Comparison of ENCODE assay signal across 8 cellular contexts in genomic region chr17:45172541-45173286, GRCh38. TPM values are rescaled to one million over a fixed set of nuclear protein-coding genes. Genes with fewer than 3 reads are reported as not detected.
A peak's percentile ranks its signal among the peaks of the same experiment; 100 is the strongest.
DNase-seq lines count a peak whose midpoint lies in the region; ATAC-seq, FAIRE-seq and TF ChIP-seq lines count a peak whose summit lies in the region.

No MANE protein-coding gene starts in this region.

- no peak for TF ChIP-seq EP300 in K562 (IDR thresholded peaks at IDR 0.05; ENCODE audit: low read length)

- peaks cover 51% of the 10 kb centered on the region for H3K4me1 ChIP-seq in BLaER1
- peaks cover 2 to 38% of the 10 kb centered on the region in 2 experiments; a peak in 3 of 5 replicates for H3K4me1 ChIP-seq in K562 (replicated peaks in 1 of 2; ENCODE audit: control insufficient read depth in 2 of 2, insufficient read depth in 2 of 2, low read length in 2 of 2)
- peaks cover 22 to 33% (median 32%) of the 10 kb centered on the region in 3 donors for H3K4me1 ChIP-seq in skeletal muscle tissue (ENCODE audit: control insufficient read depth in 3 of 3, insufficient read depth in 3 of 3, low read length in 3 of 3)

- WGBS in K562 (ENCODE audit: insufficient coverage, low coverage, missing lambda C conversion rate): 66% methylated on average over 8 of the region's 10 CpGs

- no peaks in the 10 kb centered on the region for H3K9me3 ChIP-seq in BLaER1
- no peaks in the 10 kb centered on the region for H3K9me3 ChIP-seq in K562 (replicated peaks; ENCODE audit: control insufficient read depth, insufficient read depth, low read depth, low read length)
- H3K9me3 ChIP-seq in skeletal muscle tissue (ENCODE audit: control insufficient read depth in 3 of 3, low read length in 3 of 3): no peaks in the 10 kb centered on the region

- H3K79me2 ChIP-seq in K562 (ENCODE audit: control insufficient read depth, insufficient read depth, low read length): no peaks in the 10 kb centered on the region

- peaks cover 11% of the 10 kb centered on the region; the same call in 1 of the 2 replicates for H3K36me3 ChIP-seq in BLaER1
- no peaks in the 10 kb centered on the region for H3K36me3 ChIP-seq in K562 (ENCODE audit: control insufficient read depth, insufficient read depth, low read length)
- peaks cover 0 to 11% (median 7%) of the 10 kb centered on the region in 3 donors for H3K36me3 ChIP-seq in skeletal muscle tissue (ENCODE audit: control insufficient read depth in 3 of 3, insufficient read depth in 3 of 3, low read length in 3 of 3)

- H3K4me3 ChIP-seq in BLaER1 (peak overlapping the region; percentile 37), K562 (no peak overlapping the region), skeletal muscle tissue (ENCODE audit: low read length in 3 of 3) (peak overlapping the region; percentile 69 to 77 (median 71))

- H3K4me2 ChIP-seq in BLaER1 (peak overlapping the region; percentile 92), K562 (ENCODE audit: insufficient read depth, low read length) (no peak overlapping the region)

- BruUV-seq in K562 (replicated peaks; lab: Mats Ljungman, UMichigan): no TSS peak

- CTCF ChIA-PET in K562 (lab: Yijun Ruan, JAX; ENCODE audit: low intra/inter-chr PET ratio): no interaction called here

- peak overlapping the region; percentile 79 for H3K27ac ChIP-seq in BLaER1
- no peak overlapping the region for H3K27ac ChIP-seq in K562 (ENCODE audit: extremely low read depth, low read depth, low read length)
- H3K27ac ChIP-seq in skeletal muscle tissue (ENCODE audit: low read depth, low read length): peak overlapping the region; percentile 99

- no peak for TF ChIP-seq POLR2A in K562 (conservative IDR thresholded peaks at IDR 0.05)

- ATAC-seq in HG02759 (IDR thresholded peaks at IDR 0.05; ENCODE audit: unreplicated experiment) (peak; percentile 63), K562 (no peak), HG03095 (IDR thresholded peaks at IDR 0.05; ENCODE audit: unreplicated experiment) (no peak)

- POLR2A ChIA-PET in K562 (lab: Yijun Ruan, JAX): interaction anchor here (0.6 to 7.9 kb wide), 4 partner anchors 11 to 1805 kb away, joined by 3 to 73 read pairs (median 7); partner anchors contain the start of genes HEXIM1 and HEXIM2

- DNase-seq in T-helper 1 cell (peak in 3 of 5 donors; percentile 19 to 61 (median 29)), K562 (ENCODE audit: extremely low read depth in 1 of 4, low spot score in 3 of 4) (no peak), iPS-NIHi11 (ENCODE audit: low spot score) (peak; percentile 72), SKM-1 (lab: John Stamatoyannopoulos, UW; ENCODE audit: unreplicated experiment) (no peak)

- H4K20me1 ChIP-seq in BLaER1 (no peaks in the 10 kb centered on the region), K562 (replicated peaks; ENCODE audit: control insufficient read depth, insufficient read depth, low read length) (no peaks in the 10 kb centered on the region)

- H3K27me3 ChIP-seq in BLaER1 (no peaks in the 10 kb centered on the region), K562 (ENCODE audit: control insufficient read depth in 2 of 2, insufficient read depth in 2 of 2, low read length in 2 of 2) (no peaks in the 10 kb centered on the region), skeletal muscle tissue (ENCODE audit: control insufficient read depth in 3 of 3, insufficient read depth in 3 of 3, low read length in 3 of 3) (no peaks in the 10 kb centered on the region)

- H3K9ac ChIP-seq in BLaER1 (peak overlapping the region; percentile 61), K562 (ENCODE audit: insufficient read depth in 1 of 2, low read depth in 2 of 2, low read length in 2 of 2) (peak overlapping the region in 1 of 2 experiments; percentile 65; a peak in 1 of 4 replicates), skeletal muscle tissue (ENCODE audit: low read depth in 1 of 3, low read length in 3 of 3) (peak overlapping the region; percentile 80 to 92 (median 91))

- H3K9me1 ChIP-seq in K562 (ENCODE audit: control insufficient read depth, insufficient read depth, low read length): no peaks in the 10 kb centered on the region

- no peak for TF ChIP-seq CTCF in K562 (IDR thresholded peaks at IDR 0.05 in 2 of 3, conservative IDR thresholded peaks at IDR 0.05 in 1 of 3; ENCODE audit: insufficient read depth in 2 of 3, low read depth in 1 of 3, low read length in 3 of 3)

- no peak for TF ChIP-seq RAD21 in K562 (CRISPR knock-in tag; conservative IDR thresholded peaks at IDR 0.05 in 1 of 2, IDR thresholded peaks at IDR 0.05 in 1 of 2)

- no peak for FAIRE-seq in K562 (lab: Jason Lieb, UNC)

- H2AFZ ChIP-seq in K562 (ENCODE audit: low read depth, low read length): no peak overlapping the region

- in situ Hi-C loops in K562 (cut with MboI): no loop called here

- intact Hi-C loops in K562 (cut with micrococcal nuclease): no loop called here

RNA-seq across cellular contexts. Expression of gene HEXIM2, which starts 11.0 kb away (rescaled TPM):
- total RNA-seq in K562 (2011; cell fraction: chromatin; rRNA removed; ENCODE audit: low replicate concordance): 1.4 TPM in 1 of 2 replicates, not detected in the other
- 0.83 and 1.2 TPM in 2 replicates for total RNA-seq in K562 (2011; cell fraction: nucleolus; rRNA removed)
- 0.69 and 1.2 TPM in 2 replicates for total RNA-seq in K562 (2011; cell fraction: nucleoplasm; rRNA removed)
- total RNA-seq in K562 (2014; rRNA removed): 2.7 and 3.4 TPM in 2 replicates
- 0.29 and 0.69 TPM in 2 replicates for total RNA-seq in K562 (2014; rRNA removed; fragmentation: Illumina TruSeq; extraction: Trizol)
- total RNA-seq in K562 (2015; rRNA removed; fragmentation: Illumina TruSeq; extraction: Trizol): 1.4 and 1.8 TPM in 2 replicates
- 2.0 and 2.1 TPM in 2 replicates for total RNA-seq in K562 (2021)
- 1.1 and 1.6 TPM in 2 replicates for polyA plus RNA-seq in K562 (2011; rRNA removed)
- polyA plus RNA-seq in K562 (2011; cell fraction: cytosol; rRNA removed): 1.7 and 2.5 TPM in 2 replicates
- 0.98 and 1.1 TPM in 2 replicates for polyA plus RNA-seq in K562 (2011; cell fraction: nucleus; rRNA removed)
- 2.3 and 2.8 TPM in 2 replicates for polyA plus RNA-seq in K562 (2012)
- 1.1 and 1.9 TPM in 2 replicates for polyA plus RNA-seq in K562 (2014; fragmentation: Illumina TruSeq; extraction: Trizol)
- not detected for polyA plus RNA-seq in K562 (2014; fragmentation: Nextera tagmentation; extraction: Ambion mirVana)
- polyA plus RNA-seq in K562 (2014; rRNA removed): 0.86 and 1.8 TPM in 2 replicates
- polyA minus RNA-seq in K562 (2011; rRNA and poly(A)+ RNA removed): 0.46 and 0.72 TPM in 2 replicates
- polyA minus RNA-seq in K562 (2011; cell fraction: cytosol; rRNA and poly(A)+ RNA removed): not detected in 2 replicates
- 0.54 and 1.3 TPM in 2 replicates for polyA minus RNA-seq in K562 (2011; cell fraction: nucleus; rRNA and poly(A)+ RNA removed)
- total RNA-seq in skeletal muscle tissue: 10.4 TPM

RNA-seq across cellular contexts. Expression of gene HEXIM1, which starts 24.4 kb away (rescaled TPM):
- total RNA-seq in K562 (2011; cell fraction: chromatin; rRNA removed; ENCODE audit: low replicate concordance): 13.2 and 13.4 TPM in 2 replicates
- 10.9 and 13.0 TPM in 2 replicates for total RNA-seq in K562 (2011; cell fraction: nucleolus; rRNA removed)
- total RNA-seq in K562 (2011; cell fraction: nucleoplasm; rRNA removed): 15.3 and 17.7 TPM in 2 replicates
- total RNA-seq in K562 (2014; rRNA removed): 18.5 and 18.8 TPM in 2 replicates
- total RNA-seq in K562 (2014; rRNA removed; fragmentation: Illumina TruSeq; extraction: Trizol): 4.0 and 4.2 TPM in 2 replicates
- total RNA-seq in K562 (2015; rRNA removed; fragmentation: Illumina TruSeq; extraction: Trizol): 6.6 and 7.3 TPM in 2 replicates
- 21.4 and 28.3 TPM in 2 replicates for total RNA-seq in K562 (2021)
- polyA plus RNA-seq in K562 (2011; rRNA removed): 7.9 and 9.1 TPM in 2 replicates
- 8.8 and 11.7 TPM in 2 replicates for polyA plus RNA-seq in K562 (2011; cell fraction: cytosol; rRNA removed)
- polyA plus RNA-seq in K562 (2011; cell fraction: nucleus; rRNA removed): 7.8 and 10.5 TPM in 2 replicates
- polyA plus RNA-seq in K562 (2012): 18.0 and 23.2 TPM in 2 replicates
- polyA plus RNA-seq in K562 (2014; fragmentation: Illumina TruSeq; extraction: Trizol): 20.9 and 27.2 TPM in 2 replicates
- 1 to 10 TPM; 1.4 to 1.6 TPM for polyA plus RNA-seq in K562 (2014; fragmentation: Nextera tagmentation; extraction: Ambion mirVana)
- polyA plus RNA-seq in K562 (2014; rRNA removed): 24.4 and 26.2 TPM in 2 replicates
- 3.2 and 4.6 TPM in 2 replicates for polyA minus RNA-seq in K562 (2011; rRNA and poly(A)+ RNA removed)
- polyA minus RNA-seq in K562 (2011; cell fraction: cytosol; rRNA and poly(A)+ RNA removed): 5.6 and 6.3 TPM in 2 replicates
- 3.8 and 7.1 TPM in 2 replicates for polyA minus RNA-seq in K562 (2011; cell fraction: nucleus; rRNA and poly(A)+ RNA removed)
- total RNA-seq in skeletal muscle tissue: 14.6 TPM

RNA-seq across cellular contexts. Expression of gene ACBD4, which starts 37.2 kb away (rescaled TPM):
- 14.7 and 39.0 TPM in 2 replicates for total RNA-seq in K562 (2011; cell fraction: chromatin; rRNA removed; ENCODE audit: low replicate concordance)
- 32.7 and 33.0 TPM in 2 replicates for total RNA-seq in K562 (2011; cell fraction: nucleolus; rRNA removed)
- 14.5 and 17.5 TPM in 2 replicates for total RNA-seq in K562 (2011; cell fraction: nucleoplasm; rRNA removed)
- total RNA-seq in K562 (2014; rRNA removed) (5.5 and 6.3 TPM in 2 replicates), K562 (2014; rRNA removed; fragmentation: Illumina TruSeq; extraction: Trizol) (1.6 and 2.1 TPM in 2 replicates), K562 (2015; rRNA removed; fragmentation: Illumina TruSeq; extraction: Trizol) (2.0 and 2.1 TPM in 2 replicates), K562 (2021) (4.7 and 5.7 TPM in 2 replicates), skeletal muscle tissue (3.1 TPM)
- polyA plus RNA-seq in K562 (2011; rRNA removed) (6.9 and 9.1 TPM in 2 replicates), K562 (2014; fragmentation: Illumina TruSeq; extraction: Trizol) (4.6 and 5.4 TPM in 2 replicates), K562 (2014; fragmentation: Nextera tagmentation; extraction: Ambion mirVana) (under 1 TPM; 0.14 to 0.15 TPM), K562 (2014; rRNA removed) (5.6 and 7.0 TPM in 2 replicates)
- polyA plus RNA-seq in K562 (2011; cell fraction: cytosol; rRNA removed): 4.9 and 7.5 TPM in 2 replicates
- polyA plus RNA-seq in K562 (2011; cell fraction: nucleus; rRNA removed): 24.3 and 48.8 TPM in 2 replicates
- polyA plus RNA-seq in K562 (2012): 6.1 and 12.0 TPM in 2 replicates
- polyA minus RNA-seq in K562 (2011; rRNA and poly(A)+ RNA removed): 1.8 and 2.6 TPM in 2 replicates
- polyA minus RNA-seq in K562 (2011; cell fraction: cytosol; rRNA and poly(A)+ RNA removed): 3.7 and 4.4 TPM in 2 replicates
- 17.5 and 22.5 TPM in 2 replicates for polyA minus RNA-seq in K562 (2011; cell fraction: nucleus; rRNA and poly(A)+ RNA removed)

RNA-seq across cellular contexts. Expression of gene PLCD3, which starts 40.4 kb away (rescaled TPM):
- total RNA-seq in K562 (2011; cell fraction: chromatin; rRNA removed; ENCODE audit: low replicate concordance): 4.5 and 16.3 TPM in 2 replicates
- total RNA-seq in K562 (2011; cell fraction: nucleolus; rRNA removed): 10.4 and 13.0 TPM in 2 replicates
- total RNA-seq in K562 (2011; cell fraction: nucleoplasm; rRNA removed): 4.2 and 4.8 TPM in 2 replicates
- 7.5 and 8.8 TPM in 2 replicates for total RNA-seq in K562 (2014; rRNA removed)
- 2.4 and 2.5 TPM in 2 replicates for total RNA-seq in K562 (2014; rRNA removed; fragmentation: Illumina TruSeq; extraction: Trizol)
- total RNA-seq in K562 (2015; rRNA removed; fragmentation: Illumina TruSeq; extraction: Trizol): 4.0 and 4.6 TPM in 2 replicates
- 22.6 and 22.9 TPM in 2 replicates for total RNA-seq in K562 (2021)
- 8.1 and 16.5 TPM in 2 replicates for polyA plus RNA-seq in K562 (2011; rRNA removed)
- 15.2 and 44.8 TPM in 2 replicates for polyA plus RNA-seq in K562 (2011; cell fraction: cytosol; rRNA removed)
- 10.0 and 23.0 TPM in 2 replicates for polyA plus RNA-seq in K562 (2011; cell fraction: nucleus; rRNA removed)
- polyA plus RNA-seq in K562 (2012): 13.0 and 13.6 TPM in 2 replicates
- 10.5 and 14.7 TPM in 2 replicates for polyA plus RNA-seq in K562 (2014; fragmentation: Illumina TruSeq; extraction: Trizol)
- polyA plus RNA-seq in K562 (2014; fragmentation: Nextera tagmentation; extraction: Ambion mirVana): under 1 TPM; 0.20 to 0.27 TPM
- 8.2 and 15.7 TPM in 2 replicates for polyA plus RNA-seq in K562 (2014; rRNA removed)
- polyA minus RNA-seq in K562 (2011; rRNA and poly(A)+ RNA removed): 1.6 and 13.2 TPM in 2 replicates
- polyA minus RNA-seq in K562 (2011; cell fraction: cytosol; rRNA and poly(A)+ RNA removed): 17.4 and 18.3 TPM in 2 replicates
- 3.4 and 8.9 TPM in 2 replicates for polyA minus RNA-seq in K562 (2011; cell fraction: nucleus; rRNA and poly(A)+ RNA removed)
- total RNA-seq in skeletal muscle tissue: 12.0 TPM

RNA-seq across cellular contexts. Expression of gene FMNL1, which starts 49.0 kb away (rescaled TPM):
- 52.9 and 134 TPM in 2 replicates for total RNA-seq in K562 (2011; cell fraction: chromatin; rRNA removed; ENCODE audit: low replicate concordance)
- total RNA-seq in K562 (2011; cell fraction: nucleolus; rRNA removed): 50.8 and 62.5 TPM in 2 replicates
- 48.8 and 58.4 TPM in 2 replicates for total RNA-seq in K562 (2011; cell fraction: nucleoplasm; rRNA removed)
- total RNA-seq in K562 (2014; rRNA removed): 6.9 and 10.1 TPM in 2 replicates
- total RNA-seq in K562 (2014; rRNA removed; fragmentation: Illumina TruSeq; extraction: Trizol): 5.7 and 5.8 TPM in 2 replicates
- 8.3 and 10.7 TPM in 2 replicates for total RNA-seq in K562 (2015; rRNA removed; fragmentation: Illumina TruSeq; extraction: Trizol)
- total RNA-seq in K562 (2021): 32.1 and 36.6 TPM in 2 replicates
- polyA plus RNA-seq in K562 (2011; rRNA removed): 7.7 TPM in 2 replicates
- 6.3 and 8.7 TPM in 2 replicates for polyA plus RNA-seq in K562 (2011; cell fraction: cytosol; rRNA removed)
- 57.8 and 61.3 TPM in 2 replicates for polyA plus RNA-seq in K562 (2011; cell fraction: nucleus; rRNA removed)
- 40.6 and 95.2 TPM in 2 replicates for polyA plus RNA-seq in K562 (2012)
- polyA plus RNA-seq in K562 (2014; fragmentation: Illumina TruSeq; extraction: Trizol): 24.1 and 31.8 TPM in 2 replicates
- 1 to 10 TPM in 1 of 2 experiments, under 1 TPM in 1; 0.70 to 1.3 TPM for polyA plus RNA-seq in K562 (2014; fragmentation: Nextera tagmentation; extraction: Ambion mirVana)
- 16.6 and 16.9 TPM in 2 replicates for polyA plus RNA-seq in K562 (2014; rRNA removed)
- 3.6 and 10.5 TPM in 2 replicates for polyA minus RNA-seq in K562 (2011; rRNA and poly(A)+ RNA removed)
- polyA minus RNA-seq in K562 (2011; cell fraction: cytosol; rRNA and poly(A)+ RNA removed): 19.9 and 27.9 TPM in 2 replicates
- 14.5 and 19.8 TPM in 2 replicates for polyA minus RNA-seq in K562 (2011; cell fraction: nucleus; rRNA and poly(A)+ RNA removed)
- total RNA-seq in skeletal muscle tissue: 3.1 TPM

Comparison
In these comparisons a context has a peak if more than half of its experiments do, and no peak if none do; other contexts are left out.
1. DNase-seq: peak in T-helper 1 cell (3 of 5) and iPS-NIHi11 (single experiment); none in K562 (0 of 4) and SKM-1 (single experiment).